2 cellular contexts compared by ENCODE assay signal in genomic region chr11:117072517-117073218, GRCh38.
TF ChIP-seq lines count a peak whose summit lies in the region.

No MANE protein-coding gene starts in this region.

TF ChIP-seq in K562, 482 proteins besides CTCF, POLR2A, EP300 and RAD21 (continued from another document and continues in another):
- no peak for TF ChIP-seq ETS2 (tag; IDR thresholded peaks at IDR 0.05; ENCODE audit: borderline replicate concordance, poor library complexity, severe bottlenecking)
- no peak for TF ChIP-seq SIX5 (IDR thresholded peaks at IDR 0.05; ENCODE audit: borderline replicate concordance in 1 of 2, insufficient read depth in 1 of 2, low read depth in 1 of 2, low read length in 2 of 2)
- TF ChIP-seq MITF (IDR thresholded peaks at IDR 0.05): no peak
- no peak for TF ChIP-seq CHD4 (IDR thresholded peaks at IDR 0.05; ENCODE audit: insufficient read depth, insufficient replicate concordance, low read depth, low read length, poor library complexity, severe bottlenecking)
- TF ChIP-seq SMAD4 (CRISPR knock-in tag; conservative IDR thresholded peaks at IDR 0.05): no peak; the same call in 1 of the 2 replicates
- TF ChIP-seq ATF3 (IDR thresholded peaks at IDR 0.05): peak; percentile 95
- peak; percentile 82 for TF ChIP-seq ATF3 (CRISPR knock-in tag; conservative IDR thresholded peaks at IDR 0.05)
- TF ChIP-seq ZNF444 (CRISPR knock-in tag; IDR thresholded peaks at IDR 0.05): no peak
- no peak for TF ChIP-seq ZKSCAN8 (CRISPR knock-in tag; IDR thresholded peaks at IDR 0.05)
- peak; percentile 97 for TF ChIP-seq SMARCE1 (IDR thresholded peaks at IDR 0.05)
- TF ChIP-seq ZNF511 (CRISPR knock-in tag; IDR thresholded peaks at IDR 0.05): no peak
- no peak for TF ChIP-seq E2F4 (CRISPR knock-in tag; IDR thresholded peaks at IDR 0.05; ENCODE audit: low read depth)
- no peak for TF ChIP-seq ZNF518B (CRISPR knock-in tag; IDR thresholded peaks at IDR 0.05)
- TF ChIP-seq ZFP1 (CRISPR knock-in tag; IDR thresholded peaks at IDR 0.05): no peak
- TF ChIP-seq SUPT5H (IDR thresholded peaks at IDR 0.05): no peak
- no peak for TF ChIP-seq ZNF12 (CRISPR knock-in tag; IDR thresholded peaks at IDR 0.05)
- TF ChIP-seq HCFC1 (IDR thresholded peaks at IDR 0.05; ENCODE audit: low read depth, low read length): no peak
- peak; percentile 95 for TF ChIP-seq C11orf30 (IDR thresholded peaks at IDR 0.05; ENCODE audit: low read depth)
- no peak for TF ChIP-seq PCBP2 (IDR thresholded peaks at IDR 0.05; ENCODE audit: low read depth, low read length, poor library complexity, severe bottlenecking)
- no peak for TF ChIP-seq ZNF584 (CRISPR knock-in tag; IDR thresholded peaks at IDR 0.05; ENCODE audit: low read depth)
- no peak for TF ChIP-seq ZNF263 (CRISPR knock-in tag; IDR thresholded peaks at IDR 0.05; ENCODE audit: borderline replicate concordance)

TF ChIP-seq in liver, 16 proteins besides CTCF, POLR2A, EP300 and RAD21 (continued from another document):
- TF ChIP-seq ZBTB33 (IDR thresholded peaks at IDR 0.05) (peak; percentile 86), EGR1 (IDR thresholded peaks at IDR 0.05; ENCODE audit: low read depth in 2 of 2) (peak in 1 of 2 donors; percentile 89), RXRA (IDR thresholded peaks at IDR 0.05) (peak; percentile 74 to 95), TAF1 (conservative IDR thresholded peaks at IDR 0.05) (no peak), GABPA (IDR thresholded peaks at IDR 0.05 in 1 of 2, conservative IDR thresholded peaks at IDR 0.05 in 1 of 2) (no peak), JUND (IDR thresholded peaks at IDR 0.05) (peak; percentile 99 to 100), FOXA2 (IDR thresholded peaks at IDR 0.05) (no peak), MAX (IDR thresholded peaks at IDR 0.05) (peak; percentile 60), HNF4A (conservative IDR thresholded peaks at IDR 0.05) (peak; percentile 49 to 72)
